ENCODE assay signal across 25 cellular contexts in the genomic region with DNA sequence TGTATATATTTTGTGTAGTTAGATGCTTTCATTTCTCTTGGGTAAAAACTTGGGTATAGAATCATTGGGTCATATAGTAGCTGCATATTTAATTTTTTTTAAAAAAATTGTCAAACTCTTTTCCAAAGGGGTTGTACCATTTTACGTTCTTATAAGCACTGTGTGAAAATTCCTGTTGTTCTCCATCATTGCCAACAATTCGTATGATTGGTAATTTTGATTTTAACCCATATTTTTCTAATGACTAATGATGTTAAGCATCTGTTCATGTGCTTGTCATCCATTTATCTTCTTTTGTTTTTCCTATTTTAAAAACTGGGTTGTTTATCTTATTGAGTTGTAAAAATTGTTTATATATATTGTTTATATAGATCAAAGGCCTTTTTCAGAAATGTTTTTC.
"Had no signal": no experiment of that assay in that cellular context is flagged by ENCODE, and none has a peak within 500 bp of the region (broad histone marks: within the 10 kb centered on the region; RNA-seq: fewer than 3 reads in every experiment).

No MANE protein-coding gene starts in this region.

- H3K36me3 ChIP-seq: brain microvascular endothelial cell, esophagus squamous epithelium, gastrocnemius medialis, heart left ventricle had no signal

- H3K27ac ChIP-seq: brain microvascular endothelial cell, epithelial cell of prostate, esophagus squamous epithelium, gastrocnemius medialis, heart left ventricle had no signal

- H3K27me3 ChIP-seq: brain microvascular endothelial cell, esophagus squamous epithelium, gastrocnemius medialis, heart left ventricle had no signal

- H3K9me3 ChIP-seq: esophagus squamous epithelium, gastrocnemius medialis had no signal

- H3K4me1 ChIP-seq: esophagus squamous epithelium, gastrocnemius medialis, heart left ventricle had no signal

- H3K4me3 ChIP-seq: esophagus squamous epithelium, gastrocnemius medialis, heart left ventricle had no signal

- DNase-seq: activated CD4-positive, alpha-beta memory T cell treated with anti-CD3 and anti-CD28 coated beads, Interleukin-2, amount 10 ng/mL, durations not matched to agents 7 days and 5 days; activated CD4-positive, alpha-beta T cell treated with anti-CD3 and anti-CD28 coated beads for 1 hour; activated CD4-positive, alpha-beta T cell treated with anti-CD3 and anti-CD28 coated beads for 4 hours; activated CD4-positive, alpha-beta T cell treated with anti-CD3 and anti-CD28 coated beads, Interleukin-2, amount 10 ng/mL, durations not matched to agents 7 days and 5 days; activated CD4-positive, alpha-beta T cell treated with anti-CD3 and anti-CD28 coated beads, Interleukin-2, amount 50 U/mL, for 4 hours; activated CD8-positive, alpha-beta memory T cell treated with anti-CD3 and anti-CD28 coated beads, Interleukin-2, amount 50 U/mL, for 48 hours; activated gamma-delta T cell; activated naive CD4-positive, alpha-beta T cell; activated naive CD4-positive, alpha-beta T cell treated with anti-CD3 and anti-CD28 coated beads, Interleukin-2, amount 10 ng/mL, durations not matched to agents 7 days and 5 days; activated naive CD8-positive, alpha-beta T cell treated with anti-CD3 and anti-CD28 coated beads, Interleukin-2, amount 10 ng/mL, durations not matched to agents 7 days and 5 days; activated T-cell treated with anti-CD3 and anti-CD28 coated beads for 4 hours; activated T-cell treated with anti-CD3 and anti-CD28 coated beads, Interleukin-2, amount 50 U/mL, for 24 hours; activated T-cell treated with anti-CD3 and anti-CD28 coated beads, Interleukin-2, amount 50 U/mL, for 72 hours; anterior cingulate cortex; brain microvascular endothelial cell; cortex of kidney; dermis blood vessel endothelial cell; effector CD4-positive, alpha-beta T cell; effector memory CD8-positive, alpha-beta T cell; esophagus squamous epithelium; gastrocnemius medialis; glutamatergic neuron; heart left ventricle; T-helper 2 cell had no signal
